ENCODE assay signal across 14 cellular contexts in genomic region chr19:2600914-2601870, GRCh38.
DNase-seq lines count a peak whose midpoint lies in the region; ATAC-seq and TF ChIP-seq lines count a peak whose summit lies in the region.
"Had no signal": no experiment of that assay in that cellular context is flagged by ENCODE, and none has a peak within 500 bp of the region (broad histone marks: within the 10 kb centered on the region; RNA-seq: fewer than 3 reads in every experiment).

No MANE protein-coding gene starts in this region.

- no peak for DNase-seq in T-helper 2 cell treated with Interferon-gamma antibody and Interleukin-4, amounts not matched to agents 5 μg/mL and 100 μg/mL, for 36 hours (ENCODE audit: low spot score)
- DNase-seq in T-helper 2 cell (no peak), mucosa of descending colon (peak in 2 of 3 donors; percentile 15 to 24), thoracic aorta (ENCODE audit: low spot score) (no peak), erythroblast (lab: John Stamatoyannopoulos, UW) (no peak)
- DNase-seq: activated CD4-positive, alpha-beta T cell treated with anti-CD3 and anti-CD28 coated beads, Interleukin-2, amount 50 U/mL, for 1 hour; dermis blood vessel endothelial cell; mesenchymal stem cell; NCI-H1417 treated with DMSO at 0.1 percent for 48 hours; NCI-H446; T-cell had no signal

- H3K27ac Mint-ChIP-seq in T-helper 2 cell treated with Interferon-gamma antibody and Interleukin-4, amounts not matched to agents 5 μg/mL and 100 μg/mL, for 36 hours = peak overlapping the region; percentile 4
- H3K27ac Mint-ChIP-seq in brain = peak overlapping the region in 3 of 5 experiments; percentile 44 to 69 (median 59)
- H3K27ac Mint-ChIP-seq: T-cell had no signal

- no peaks in the 10 kb centered on the region for H3K9me3 Mint-ChIP-seq in T-helper 2 cell treated with Interferon-gamma antibody and Interleukin-4, amounts not matched to agents 5 μg/mL and 100 μg/mL, for 36 hours
- peaks cover 0 to 12% (median 4%) of the 10 kb centered on the region in 5 experiments for H3K9me3 Mint-ChIP-seq in brain
- H3K9me3 Mint-ChIP-seq: T-cell had no signal

- H3K4me1 Mint-ChIP-seq in T-helper 2 cell treated with Interferon-gamma antibody and Interleukin-4, amounts not matched to agents 5 μg/mL and 100 μg/mL, for 36 hours (ENCODE audit: low read depth) = peaks cover 13% of the 10 kb centered on the region
- H3K4me1 Mint-ChIP-seq in brain = peaks cover 32% of the 10 kb centered on the region

- no peak overlapping the region for H3K4me3 ChIP-seq in mucosa of descending colon
- no peak overlapping the region for H3K4me3 ChIP-seq in thoracic aorta

- peak overlapping the region; percentile 99 for H3K27ac ChIP-seq in thoracic aorta

- peaks cover 16% of the 10 kb centered on the region for H3K27me3 Mint-ChIP-seq in T-helper 2 cell treated with Interferon-gamma antibody and Interleukin-4, amounts not matched to agents 5 μg/mL and 100 μg/mL, for 36 hours (ENCODE audit: low read depth)
- H3K27me3 Mint-ChIP-seq in brain = peaks cover 16% of the 10 kb centered on the region
- H3K27me3 Mint-ChIP-seq: T-cell had no signal

- H3K27me3 ChIP-seq in thoracic aorta (replicated peaks; ENCODE audit: insufficient read depth) = no peaks in the 10 kb centered on the region

- TF ChIP-seq POLR2A in erythroblast (IDR thresholded peaks at IDR 0.05; ENCODE audit: low read length) = no peak

- H3K4me1 ChIP-seq in mucosa of descending colon (ENCODE audit: low read depth) (peaks cover 19% of the 10 kb centered on the region), thoracic aorta (ENCODE audit: control insufficient read depth in 1 of 2, low read depth in 2 of 2) (peaks cover 23 to 38% of the 10 kb centered on the region in 2 donors)

- ATAC-seq in mucosa of descending colon (no peak), thoracic aorta (ENCODE audit: insufficient number of reproducible peaks, low FRiP score, low read depth) (no peak), GM18861 (IDR thresholded peaks at IDR 0.05; ENCODE audit: unreplicated experiment) (no peak), HG02840 (IDR thresholded peaks at IDR 0.05; ENCODE audit: low FRiP score, unreplicated experiment) (no peak)
- ATAC-seq: T-cell had no signal

- intact Hi-C loops in mucosa of descending colon (cut with DNase I, micrococcal nuclease) = no loop called here

- no peak for TF ChIP-seq CTCF in brain (conservative IDR thresholded peaks at IDR 0.05)
- TF ChIP-seq CTCF in mucosa of descending colon (IDR thresholded peaks at IDR 0.05) = no peak
- no peak for TF ChIP-seq CTCF in thoracic aorta (IDR thresholded peaks at IDR 0.05)

- H3K36me3 ChIP-seq in mucosa of descending colon (ENCODE audit: low read depth) = no peaks in the 10 kb centered on the region
- H3K36me3 ChIP-seq in thoracic aorta = no peaks in the 10 kb centered on the region

- no peaks in the 10 kb centered on the region for H3K36me3 Mint-ChIP-seq in T-helper 2 cell treated with Interferon-gamma antibody and Interleukin-4, amounts not matched to agents 5 μg/mL and 100 μg/mL, for 36 hours (ENCODE audit: low read depth)
- peaks cover 7% of the 10 kb centered on the region for H3K36me3 Mint-ChIP-seq in brain
- H3K36me3 Mint-ChIP-seq: T-cell had no signal

- no peak overlapping the region for H3K4me3 Mint-ChIP-seq in T-helper 2 cell treated with Interferon-gamma antibody and Interleukin-4, amounts not matched to agents 5 μg/mL and 100 μg/mL, for 36 hours
- peak overlapping the region in 4 of 5 experiments; percentile 6 to 47 (median 32) for H3K4me3 Mint-ChIP-seq in brain
- H3K4me3 Mint-ChIP-seq: T-cell had no signal

- H3K9me3 ChIP-seq in mucosa of descending colon (no peaks in the 10 kb centered on the region), thoracic aorta (no peaks in the 10 kb centered on the region)

Comparison
In these comparisons a context has a peak if more than half of its experiments do, and no peak if none do; other contexts are left out.
1. DNase-seq: peak in mucosa of descending colon (2 of 3); none in T-helper 2 cell treated with Interferon-gamma antibody and Interleukin-4, amounts not matched to agents 5 μg/mL and 100 μg/mL, for 36 hours (single experiment), T-helper 2 cell (0 of 5), thoracic aorta (single experiment) and erythroblast (0 of 2).